In genomic region chr11:12158926-12159325, GRCh38 we compare ENCODE assay signal across 10 cellular contexts. TPM values are rescaled to one million over a fixed set of nuclear protein-coding genes. Genes with fewer than 3 reads are reported as not detected.
DNase-seq lines count a peak whose midpoint lies in the region; ATAC-seq, FAIRE-seq and TF ChIP-seq lines count a peak whose summit lies in the region.
"Had no signal": no experiment of that assay in that cellular context is flagged by ENCODE, and none has a peak within 500 bp of the region (broad histone marks: within the 10 kb centered on the region; RNA-seq: fewer than 3 reads in every experiment).

No MANE protein-coding gene starts in this region.

- TF ChIP-seq CTCF in HFFc6 (IDR thresholded peaks at IDR 0.05): no peak

- H3K4me3 Mint-ChIP-seq in HFFc6: peak overlapping the region; percentile 68

- H3K27me3 Mint-ChIP-seq in HFFc6 (ENCODE audit: insufficient read depth): peaks cover 4% of the 10 kb centered on the region

- H3K4me1 ChIP-seq in right cardiac atrium (ENCODE audit: control insufficient read depth, insufficient read depth, low read length): peaks cover 30% of the 10 kb centered on the region
- H3K4me1 ChIP-seq in small intestine (ENCODE audit: control insufficient read depth in 2 of 2, insufficient read depth in 1 of 2, low read depth in 1 of 2, low read length in 1 of 2): peaks cover 8 to 9% of the 10 kb centered on the region in 2 donors

- H3K4me1 Mint-ChIP-seq in HFFc6 (ENCODE audit: low read depth): peaks cover 83% of the 10 kb centered on the region

- ATAC-seq in right cardiac atrium: peak; percentile 71 to 72

- peaks cover 0 to 4% of the 10 kb centered on the region in 2 donors for H3K36me3 ChIP-seq in small intestine (ENCODE audit: control insufficient read depth in 2 of 2, insufficient read depth in 2 of 2, low read length in 2 of 2)

- H3K9me3 ChIP-seq in right cardiac atrium (ENCODE audit: control insufficient read depth, low read length) (no peaks in the 10 kb centered on the region), small intestine (ENCODE audit: control insufficient read depth, low read depth) (no peaks in the 10 kb centered on the region)

- DNase-seq in HFFc6: no peak
- peak; percentile 95 for DNase-seq in amniotic epithelial cell (ENCODE audit: low read depth)
- peak in 1 of 3 donors; percentile 47 for DNase-seq in right cardiac atrium
- peak; percentile 43 for DNase-seq in small intestine
- no peak for DNase-seq in NCI-H1092 treated with DMSO at 0.1 percent for 48 hours (lab: John Stamatoyannopoulos, UW)
- DNase-seq in OCI-M1 (lab: John Stamatoyannopoulos, UW): no peak
- DNase-seq in GM19238 (ENCODE audit: insufficient read length, low spot score): no peak
- no peak for DNase-seq in germinal center (ENCODE audit: low spot score)
- DNase-seq: SHP77 had no signal

- H3K4me3 ChIP-seq in right cardiac atrium (ENCODE audit: low read length) (no peak overlapping the region), small intestine (ENCODE audit: low read depth in 1 of 2, low read length in 2 of 2) (no peak overlapping the region)

- H3K27ac Mint-ChIP-seq in HFFc6: peak overlapping the region; percentile 99

- WGBS in right cardiac atrium: 48% methylated on average over 6 of the region's 6 CpGs
- 30 to 59% (median 48%) methylated on average over 6 of the region's 6 CpGs for WGBS in small intestine, 3 donors

- H3K27ac ChIP-seq in right cardiac atrium (ENCODE audit: low read length) (peak overlapping the region; percentile 96), small intestine (ENCODE audit: low read depth in 1 of 2, low read length in 1 of 2) (peak overlapping the region in 1 of 2 donors; percentile 43)

- H3K9me3 Mint-ChIP-seq in HFFc6: no peaks in the 10 kb centered on the region

- intact Hi-C loops in right cardiac atrium (cut with DNase I): no loop called here

- no peak for FAIRE-seq in small intestine (lab: Jason Lieb, UNC)
- FAIRE-seq: islet of Langerhans had no signal

- H3K27me3 ChIP-seq in right cardiac atrium (ENCODE audit: control insufficient read depth, insufficient read depth) (no peaks in the 10 kb centered on the region), small intestine (ENCODE audit: control insufficient read depth in 2 of 2, insufficient read depth in 2 of 2, low read length in 2 of 2) (no peaks in the 10 kb centered on the region)

- H3K36me3 Mint-ChIP-seq in HFFc6 (ENCODE audit: low read depth): peaks cover 60% of the 10 kb centered on the region

RNA-seq across cellular contexts. Expression of gene MICAL2, which starts 48.5 kb away (rescaled TPM):
- total RNA-seq in HFFc6 (2021; fragmentation: NEBNext Ultra II Directional; extraction: Animal tissue kit (Norgen Biotek cat#: 25700)): 100 to 1,000 TPM; 199 to 252 (median 233) TPM
- total RNA-seq in right cardiac atrium: 100 to 1,000 TPM in 1 of 4 donors, 10 to 100 TPM in 3; 92.1 to 115 (median 95.1) TPM
- 62.9 TPM for polyA plus RNA-seq in right cardiac atrium
- 10 to 100 TPM; 15.9 to 29.1 (median 22.2) TPM for polyA plus RNA-seq in small intestine

Comparison
In these comparisons a context has a peak if more than half of its experiments do, and no peak if none do; other contexts are left out.
1. DNase-seq: peak in amniotic epithelial cell (single experiment) and small intestine (single experiment); none in HFFc6 (single experiment), NCI-H1092 treated with DMSO at 0.1 percent for 48 hours (single experiment), OCI-M1 (single experiment), GM19238 (single experiment) and germinal center (single experiment).